ENCODE assay signal across 20 cellular contexts in genomic region chr16:85806539-85806938, GRCh38. TPM values are rescaled to one million over a fixed set of nuclear protein-coding genes. Genes with fewer than 3 reads are reported as not detected.
"Had no signal": no experiment of that assay in that cellular context is flagged by ENCODE, and none has a peak within 500 bp of the region (broad histone marks: within the 10 kb centered on the region; RNA-seq: fewer than 3 reads in every experiment).

No MANE protein-coding gene starts in this region.

- DNase-seq: KBM-7, MV-4-11, NCI-H1092, NCI-H1105 treated with DMSO at 0.1 percent for 48 hours, NCI-H1417 treated with DMSO at 0.1 percent for 48 hours, NCI-H187, NCI-H2029, NCI-H2081 treated with DMSO at 0.1 percent for 48 hours, NCI-H2171, NCI-H226, NCI-H446, NCI-H510A, NCI-H524 treated with DMSO at 0.1 percent for 48 hours, NCI-H69, NCI-H774, Right ventricle myocardium superior, RPMI8226, SIG-M5 had no signal

- H3K27ac Mint-ChIP-seq: IgD-negative memory B cell had no signal

- H3K9me3 Mint-ChIP-seq: IgD-negative memory B cell had no signal

RNA-seq across cellular contexts. Expression of gene C16orf74, which starts 55.6 kb away (rescaled TPM):
- total RNA-seq: LHCN-M2 had no signal
